ENCODE assay signal across 10 cellular contexts in genomic region chr1:65791860-65792670, GRCh38. TPM values are rescaled to one million over a fixed set of nuclear protein-coding genes. Genes with fewer than 3 reads are reported as not detected.
DNase-seq lines count a peak whose midpoint lies in the region; ATAC-seq and TF ChIP-seq lines count a peak whose summit lies in the region.
"Had no signal": no experiment of that assay in that cellular context is flagged by ENCODE, and none has a peak within 500 bp of the region (broad histone marks: within the 10 kb centered on the region; RNA-seq: fewer than 3 reads in every experiment).

No MANE protein-coding gene starts in this region.

- H3K4me1 Mint-ChIP-seq in glutamatergic neuron (ENCODE audit: low read depth, unreplicated experiment), result peaks cover 10% of the 10 kb centered on the region

- peak overlapping the region; percentile 84 for H3K27ac Mint-ChIP-seq in glutamatergic neuron (ENCODE audit: unreplicated experiment)

- H3K27me3 Mint-ChIP-seq in glutamatergic neuron (ENCODE audit: unreplicated experiment), result peaks cover 19% of the 10 kb centered on the region

- peaks cover 13% of the 10 kb centered on the region for H3K9me3 Mint-ChIP-seq in glutamatergic neuron (ENCODE audit: unreplicated experiment)

- TF ChIP-seq CTCF in glutamatergic neuron (IDR thresholded peaks at IDR 0.05; ENCODE audit: partially characterized antibody, unreplicated experiment), result no peak

- peak overlapping the region; percentile 94 for H3K4me3 Mint-ChIP-seq in glutamatergic neuron (ENCODE audit: unreplicated experiment)

- DNase-seq in DMS53 (lab: John Stamatoyannopoulos, UW) (peak; percentile 81), NCI-H774 (lab: John Stamatoyannopoulos, UW) (peak; percentile 36), glutamatergic neuron (peak; percentile 56), occipital lobe (lab: John Stamatoyannopoulos, UW) (peak; percentile 24), mucosa of gallbladder (ENCODE audit: low spot score) (no peak)
- no peak for DNase-seq in stimulated activated CD4-positive, alpha-beta T cell treated with anti-CD3 and anti-CD28 coated beads, Interleukin-2, amount 100 ng/mL, for 24 hours
- DNase-seq in activated CD8-positive, alpha-beta memory T cell treated with anti-CD3 and anti-CD28 coated beads for 24 hours, result no peak
- DNase-seq: mammary epithelial cell; stimulated activated naive CD4-positive, alpha-beta T cell had no signal

- H3K36me3 Mint-ChIP-seq in glutamatergic neuron (ENCODE audit: unreplicated experiment), result peaks cover 5% of the 10 kb centered on the region

- no peak for ATAC-seq in GM21619 (IDR thresholded peaks at IDR 0.05; ENCODE audit: unreplicated experiment)

RNA-seq across cellular contexts. Expression of gene PDE4B, which starts 0.6 kb away (rescaled TPM):
- total RNA-seq in glutamatergic neuron (ENCODE audit: unreplicated experiment) (7.2 TPM), occipital lobe (77.8 TPM), mucosa of gallbladder (5.2 TPM)

Comparison
In these comparisons a context has a peak if more than half of its experiments do, and no peak if none do; other contexts are left out.
1. DNase-seq: peak in DMS53 (single experiment), NCI-H774 (single experiment), glutamatergic neuron (single experiment) and occipital lobe (single experiment); none in mucosa of gallbladder (single experiment), stimulated activated CD4-positive, alpha-beta T cell treated with anti-CD3 and anti-CD28 coated beads, Interleukin-2, amount 100 ng/mL, for 24 hours (0 of 2) and activated CD8-positive, alpha-beta memory T cell treated with anti-CD3 and anti-CD28 coated beads for 24 hours (single experiment).